Comparison of ENCODE assay signal across 8 cellular contexts in the genomic region with DNA sequence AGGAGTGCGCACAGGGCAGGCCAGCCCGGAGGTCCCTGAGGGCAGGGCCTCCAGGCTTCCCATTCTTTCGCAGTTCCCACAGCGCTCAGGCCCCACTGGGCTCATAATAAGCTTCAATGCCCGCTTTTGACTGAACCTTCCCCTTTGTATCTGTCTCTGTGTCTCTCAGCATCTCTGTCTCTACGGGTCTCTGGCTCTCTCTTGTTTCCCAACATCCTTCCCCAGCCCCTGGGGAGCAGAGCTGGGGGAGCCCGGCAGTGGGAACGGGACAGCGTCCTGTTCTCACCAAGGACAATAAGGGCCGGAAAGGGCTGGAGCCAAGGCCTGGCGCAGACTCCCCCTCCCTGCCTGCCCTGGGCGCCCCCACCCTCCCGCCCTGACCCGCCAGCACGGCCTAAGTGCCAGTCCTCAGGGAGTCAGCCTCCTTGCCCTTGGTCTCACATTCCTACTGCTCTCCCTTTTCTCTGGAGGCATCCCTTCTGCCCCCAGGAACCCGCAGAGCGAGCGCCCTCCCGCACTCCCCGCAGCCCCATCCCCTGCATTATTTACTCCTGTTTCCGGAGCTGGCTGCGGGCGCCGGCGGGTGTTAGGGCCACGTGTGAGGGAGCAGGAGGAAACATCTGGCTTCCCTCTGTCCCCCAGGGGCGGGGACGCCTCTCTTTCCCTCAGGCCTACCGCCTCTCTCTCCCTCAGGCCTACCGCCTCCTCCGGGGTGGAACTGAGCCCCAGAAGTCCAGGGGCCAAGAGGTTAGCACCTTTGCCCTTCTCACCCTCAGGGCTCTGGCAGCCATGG. TPM values are rescaled to one million over a fixed set of nuclear protein-coding genes. Genes with fewer than 3 reads are reported as not detected.
A peak's percentile ranks its signal among the peaks of the same experiment; 100 is the strongest.
DNase-seq lines count a peak whose midpoint lies in the region; ATAC-seq and TF ChIP-seq lines count a peak whose summit lies in the region.

No MANE protein-coding gene starts in this region.

- no peak for TF ChIP-seq POLR2A in gastroesophageal sphincter (IDR thresholded peaks at IDR 0.05)

- ATAC-seq in gastroesophageal sphincter (peak; percentile 73), GM21447 (IDR thresholded peaks at IDR 0.05; ENCODE audit: unreplicated experiment) (no peak)

- H3K4me1 ChIP-seq in ES-I3 (ENCODE audit: insufficient read depth, low read length) (peaks cover 4% of the 10 kb centered on the region; the same call in 1 of the 2 replicates), NT2/D1 (ENCODE audit: insufficient read depth, insufficient read length) (peaks cover 13% of the 10 kb centered on the region), gastroesophageal sphincter (peaks cover 0 to 36% (median 11%) of the 10 kb centered on the region in 3 donors)

- 66% methylated on average over 10 of the region's 31 CpGs; no CpG with 5 or more reads in 1 of the 2 donors for WGBS in gastroesophageal sphincter (ENCODE audit: low coverage in 1 of 2), 2 donors

- H3K4me3 ChIP-seq in NT2/D1 (ENCODE audit: insufficient read length, low read depth) = no peak overlapping the region
- peak overlapping the region in 1 of 2 donors; percentile 20 for H3K4me3 ChIP-seq in gastroesophageal sphincter

- no peak for TF ChIP-seq CTCF in gastroesophageal sphincter (IDR thresholded peaks at IDR 0.05)

- no peaks in the 10 kb centered on the region for H3K36me3 ChIP-seq in ES-I3 (ENCODE audit: insufficient read depth, low read length)
- peaks cover 32% of the 10 kb centered on the region for H3K36me3 ChIP-seq in NT2/D1 (ENCODE audit: insufficient read depth, insufficient read length, low read length)
- H3K36me3 ChIP-seq in gastroesophageal sphincter = peaks cover 0 to 27% of the 10 kb centered on the region in 2 donors

- H3K27ac ChIP-seq in gastroesophageal sphincter = peak overlapping the region in 3 of 4 donors; percentile 51 to 68 (median 63)

- H3K9ac ChIP-seq in ES-I3 (ENCODE audit: low read depth, low read length) (peak overlapping the region; percentile 28; the same call in 1 of the 2 replicates), NT2/D1 (ENCODE audit: insufficient read length, low read depth) (peak overlapping the region; percentile 46)

- no peaks in the 10 kb centered on the region for H3K27me3 ChIP-seq in NT2/D1 (ENCODE audit: insufficient read depth, insufficient read length)
- no peaks in the 10 kb centered on the region for H3K27me3 ChIP-seq in gastroesophageal sphincter

- TF ChIP-seq EP300 in gastroesophageal sphincter (IDR thresholded peaks at IDR 0.05) = no peak

- no peak for DNase-seq in NT2/D1 (ENCODE audit: low read depth, low spot score)
- peak in 35 of 56 donors; percentile 21 to 66 (median 48) for DNase-seq in nucleus accumbens (lab: John Stamatoyannopoulos, UW)
- DNase-seq in mucosa of gallbladder (ENCODE audit: low spot score) = no peak
- no peak for DNase-seq in amniotic stem cell (lab: John Stamatoyannopoulos, UW)
- DNase-seq in GM19238 (ENCODE audit: insufficient read length, low spot score) = no peak

- no peaks in the 10 kb centered on the region for H3K9me3 ChIP-seq in ES-I3 (ENCODE audit: control insufficient read depth, insufficient read depth, low read length)
- H3K9me3 ChIP-seq in NT2/D1 (ENCODE audit: insufficient read depth, low read length) = peaks cover 4% of the 10 kb centered on the region; the same call in 1 of the 2 replicates
- H3K9me3 ChIP-seq in gastroesophageal sphincter = no peaks in the 10 kb centered on the region

RNA-seq across cellular contexts. Expression of a gene that starts 6.5 kb away (rescaled TPM):
- total RNA-seq in gastroesophageal sphincter (100 to 1,000 TPM in 1 of 4 donors, 10 to 100 TPM in 3; 80.8 to 144 (median 92.3) TPM), mucosa of gallbladder (158 TPM)

RNA-seq across cellular contexts. Expression of a gene that starts 7.1 kb away (rescaled TPM):
- total RNA-seq in gastroesophageal sphincter = 1 to 10 TPM in 1 of 4 donors, under 1 TPM in 2, not detected in 1; 0.35 to 1.9 (median 0.40) TPM
- 0.83 TPM for total RNA-seq in mucosa of gallbladder

RNA-seq across cellular contexts. Expression of a gene that starts 26.2 kb away (rescaled TPM):
- total RNA-seq in gastroesophageal sphincter (100 to 1,000 TPM in 2 of 4 donors, 10 to 100 TPM in 2; 57.9 to 128 (median 87.7) TPM), mucosa of gallbladder (130 TPM)

RNA-seq across cellular contexts. Expression of a gene that starts 30.9 kb away (rescaled TPM):
- total RNA-seq in gastroesophageal sphincter = 10 to 100 TPM; 12.5 to 16.8 (median 13.9) TPM
- 54.7 TPM for total RNA-seq in mucosa of gallbladder

RNA-seq across cellular contexts. Expression of a gene that starts 38.9 kb away (rescaled TPM):
- total RNA-seq in gastroesophageal sphincter = 10 to 100 TPM; 13.1 to 25.8 (median 16.1) TPM
- 100.0 TPM for total RNA-seq in mucosa of gallbladder

Comparison
In these comparisons a context has a peak if more than half of its experiments do, and no peak if none do; other contexts are left out.
1. DNase-seq: peak in nucleus accumbens (35 of 56); none in NT2/D1 (single experiment), mucosa of gallbladder (single experiment), amniotic stem cell (single experiment) and GM19238 (single experiment).